Comparison of ENCODE assay signal across 1 cellular context in the genomic region with DNA sequence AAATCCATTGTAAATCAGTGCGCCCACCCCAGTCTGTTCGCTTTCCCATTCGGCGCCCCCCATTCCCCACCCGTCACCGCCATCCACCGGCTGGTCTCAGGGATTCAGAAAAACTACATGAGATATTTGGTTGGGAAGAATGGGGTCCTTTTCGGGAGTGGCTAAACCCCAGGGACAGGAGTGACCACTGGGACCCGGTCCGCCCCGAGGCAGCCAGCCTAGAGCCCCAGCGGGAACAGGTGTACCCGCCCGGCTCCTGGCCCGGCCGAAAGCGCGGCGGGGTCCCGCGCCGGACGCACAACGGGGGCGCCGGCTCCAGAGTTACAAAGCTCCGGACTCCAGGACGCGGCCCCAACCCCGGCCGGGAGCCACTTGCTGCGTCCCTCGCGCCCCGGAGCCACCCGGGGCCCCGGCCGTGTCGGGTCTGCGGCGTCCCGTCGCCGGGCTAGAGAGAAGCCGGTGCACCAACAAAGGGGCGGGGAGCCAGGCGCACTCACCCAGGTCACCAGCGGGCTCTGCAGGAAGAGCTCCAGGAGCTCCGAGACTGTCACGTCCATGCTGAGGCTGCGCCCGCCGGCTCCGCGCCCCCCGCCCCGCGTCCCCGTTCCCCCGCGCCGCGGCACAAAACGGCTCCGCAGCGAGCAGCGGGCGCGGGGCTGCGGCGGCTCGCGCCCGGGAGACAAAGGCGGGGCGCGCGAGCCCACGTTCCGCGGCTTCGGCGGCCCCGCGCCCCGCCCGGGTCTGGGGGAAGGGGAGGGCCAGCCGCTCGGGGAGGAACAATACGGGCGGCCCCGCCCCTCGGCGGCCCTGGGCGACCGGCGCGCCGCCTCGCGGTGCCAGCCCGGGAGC.
A peak's percentile ranks its signal among the peaks of the same experiment; 100 is the strongest.
TF ChIP-seq lines count a peak whose summit lies in the region.

A gene with protein sequence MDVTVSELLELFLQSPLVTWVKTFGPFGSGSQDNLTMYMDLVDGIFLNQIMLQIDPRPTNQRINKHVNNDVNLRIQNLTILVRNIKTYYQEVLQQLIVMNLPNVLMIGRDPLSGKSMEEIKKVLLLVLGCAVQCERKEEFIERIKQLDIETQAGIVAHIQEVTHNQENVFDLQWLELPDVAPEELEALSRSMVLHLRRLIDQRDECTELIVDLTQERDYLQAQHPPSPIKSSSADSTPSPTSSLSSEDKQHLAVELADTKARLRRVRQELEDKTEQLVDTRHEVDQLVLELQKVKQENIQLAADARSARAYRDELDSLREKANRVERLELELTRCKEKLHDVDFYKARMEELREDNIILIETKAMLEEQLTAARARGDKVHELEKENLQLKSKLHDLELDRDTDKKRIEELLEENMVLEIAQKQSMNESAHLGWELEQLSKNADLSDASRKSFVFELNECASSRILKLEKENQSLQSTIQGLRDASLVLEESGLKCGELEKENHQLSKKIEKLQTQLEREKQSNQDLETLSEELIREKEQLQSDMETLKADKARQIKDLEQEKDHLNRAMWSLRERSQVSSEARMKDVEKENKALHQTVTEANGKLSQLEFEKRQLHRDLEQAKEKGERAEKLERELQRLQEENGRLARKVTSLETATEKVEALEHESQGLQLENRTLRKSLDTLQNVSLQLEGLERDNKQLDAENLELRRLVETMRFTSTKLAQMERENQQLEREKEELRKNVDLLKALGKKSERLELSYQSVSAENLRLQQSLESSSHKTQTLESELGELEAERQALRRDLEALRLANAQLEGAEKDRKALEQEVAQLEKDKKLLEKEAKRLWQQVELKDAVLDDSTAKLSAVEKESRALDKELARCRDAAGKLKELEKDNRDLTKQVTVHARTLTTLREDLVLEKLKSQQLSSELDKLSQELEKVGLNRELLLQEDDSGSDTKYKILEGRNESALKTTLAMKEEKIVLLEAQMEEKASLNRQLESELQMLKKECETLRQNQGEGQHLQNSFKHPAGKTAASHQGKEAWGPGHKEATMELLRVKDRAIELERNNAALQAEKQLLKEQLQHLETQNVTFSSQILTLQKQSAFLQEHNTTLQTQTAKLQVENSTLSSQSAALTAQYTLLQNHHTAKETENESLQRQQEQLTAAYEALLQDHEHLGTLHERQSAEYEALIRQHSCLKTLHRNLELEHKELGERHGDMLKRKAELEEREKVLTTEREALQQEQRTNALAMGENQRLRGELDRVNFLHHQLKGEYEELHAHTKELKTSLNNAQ (N-terminal part only) (minus strand): TSS at position 687 of the 849 bp plus-strand sequence. CDS start 130 bp downstream, at position 557.

TF ChIP-seq in GM12878, 131 proteins besides CTCF, POLR2A, EP300 and RAD21:
- TF ChIP-seq NKRF (conservative IDR thresholded peaks at IDR 0.05), result peak; percentile 66
- TF ChIP-seq DPF2 (IDR thresholded peaks at IDR 0.05), result peak; percentile 8; the same call in 1 of the 2 replicates
- peak; percentile 20; the same call in 1 of the 2 replicates for TF ChIP-seq BACH1 (IDR thresholded peaks at IDR 0.05; ENCODE audit: borderline replicate concordance)
- TF ChIP-seq, protein P1, sequence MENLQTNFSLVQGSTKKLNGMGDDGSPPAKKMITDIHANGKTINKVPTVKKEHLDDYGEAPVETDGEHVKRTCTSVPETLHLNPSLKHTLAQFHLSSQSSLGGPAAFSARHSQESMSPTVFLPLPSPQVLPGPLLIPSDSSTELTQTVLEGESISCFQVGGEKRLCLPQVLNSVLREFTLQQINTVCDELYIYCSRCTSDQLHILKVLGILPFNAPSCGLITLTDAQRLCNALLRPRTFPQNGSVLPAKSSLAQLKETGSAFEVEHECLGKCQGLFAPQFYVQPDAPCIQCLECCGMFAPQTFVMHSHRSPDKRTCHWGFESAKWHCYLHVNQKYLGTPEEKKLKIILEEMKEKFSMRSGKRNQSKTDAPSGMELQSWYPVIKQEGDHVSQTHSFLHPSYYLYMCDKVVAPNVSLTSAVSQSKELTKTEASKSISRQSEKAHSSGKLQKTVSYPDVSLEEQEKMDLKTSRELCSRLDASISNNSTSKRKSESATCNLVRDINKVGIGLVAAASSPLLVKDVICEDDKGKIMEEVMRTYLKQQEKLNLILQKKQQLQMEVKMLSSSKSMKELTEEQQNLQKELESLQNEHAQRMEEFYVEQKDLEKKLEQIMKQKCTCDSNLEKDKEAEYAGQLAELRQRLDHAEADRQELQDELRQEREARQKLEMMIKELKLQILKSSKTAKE (IDR thresholded peaks at IDR 0.05; ENCODE audit: low read depth, poor library complexity, severe bottlenecking), result no peak
- TF ChIP-seq STAT1 (conservative IDR thresholded peaks at IDR 0.05), result no peak
- peak; percentile 16; the same call in 1 of the 2 replicates for TF ChIP-seq YY1 (IDR thresholded peaks at IDR 0.05; ENCODE audit: low read depth, low read length)
- TF ChIP-seq SMAD5 (IDR thresholded peaks at IDR 0.05; ENCODE audit: low read depth), result no peak
- peak; percentile 19 for TF ChIP-seq LARP7 (IDR thresholded peaks at IDR 0.05)
- 0 out of 2 replicates have a peak, but pooled peaks have one; percentile 8 for TF ChIP-seq TCF3 (IDR thresholded peaks at IDR 0.05; ENCODE audit: borderline replicate concordance, insufficient read depth, low read depth, low read length)
